Comparison of ENCODE assay signal across 21 cellular contexts in the genomic region with DNA sequence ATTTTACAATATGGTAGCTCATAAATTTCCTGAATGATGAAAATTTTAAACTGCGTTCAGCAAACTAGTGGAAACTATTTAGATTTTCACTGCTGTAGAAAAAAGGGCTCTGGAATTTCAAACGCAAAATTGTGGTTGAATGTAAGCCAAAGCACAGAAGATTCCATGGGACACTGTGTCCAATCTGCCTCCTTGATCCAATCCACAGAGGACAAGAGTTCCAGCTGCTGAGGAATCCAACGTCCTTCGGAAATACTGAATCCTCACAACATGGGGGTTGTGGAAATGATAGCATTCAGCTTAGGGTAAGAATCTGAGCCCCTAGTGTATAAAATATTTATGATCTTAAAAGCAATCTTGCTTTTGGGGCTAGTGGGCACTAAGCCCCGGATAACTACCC.
"Had no signal": no experiment of that assay in that cellular context is flagged by ENCODE, and none has a peak within 500 bp of the region (broad histone marks: within the 10 kb centered on the region; RNA-seq: fewer than 3 reads in every experiment).

No MANE protein-coding gene starts in this region.

- H3K27ac ChIP-seq: brain microvascular endothelial cell, left lung had no signal

- H3K27me3 ChIP-seq: brain microvascular endothelial cell, esophagus muscularis mucosa, left lung, transverse colon had no signal

- ATAC-seq: activated CD4-positive, alpha-beta T cell treated with anti-CD3 and anti-CD28 coated beads for 36 hours; left lung; sciatic nerve had no signal

- H3K4me3 ChIP-seq: esophagus muscularis mucosa, left lung, smooth muscle cell, transverse colon had no signal

- H3K36me3 ChIP-seq: brain microvascular endothelial cell, transverse colon had no signal

- H3K9me3 ChIP-seq: esophagus muscularis mucosa, left lung, transverse colon had no signal

- DNase-seq: activated CD4-positive, alpha-beta T cell treated with anti-CD3 and anti-CD28 coated beads for 36 hours; activated CD4-positive, alpha-beta T cell treated with anti-CD3 and anti-CD28 coated beads, Interleukin-2, amount 50 U/mL, for 48 hours; activated CD4-positive, CD25-positive, alpha-beta regulatory T cell; activated CD8-positive, alpha-beta memory T cell treated with anti-CD3 and anti-CD28 coated beads for 24 hours; activated gamma-delta T cell; activated naive CD4-positive, alpha-beta T cell treated with anti-CD3 and anti-CD28 coated beads, Interleukin-2, amount 10 ng/mL, durations not matched to agents 7 days and 5 days; activated naive CD8-positive, alpha-beta T cell treated with anti-CD3 and anti-CD28 coated beads, Interleukin-2, amount 10 ng/mL, durations not matched to agents 7 days and 5 days; amniotic stem cell; brain microvascular endothelial cell; central memory CD4-positive, alpha-beta T cell; left lung; mammary epithelial cell; posterior cingulate gyrus; stimulated activated CD4-positive, alpha-beta T cell treated with anti-CD3 and anti-CD28 coated beads, Interleukin-15, amount 100 ng/mL, for 24 hours; stimulated activated CD4-positive, alpha-beta T cell treated with anti-CD3 and anti-CD28 coated beads, Interleukin-2, amount 100 ng/mL, for 24 hours; stimulated activated naive CD4-positive, alpha-beta T cell; T-helper 1 cell; transverse colon had no signal

- H3K4me1 ChIP-seq: left lung had no signal
